ENCODE assay signal across 1 cellular context in genomic region chr3:111315911-111316310, GRCh38.
TF ChIP-seq lines count a peak whose summit lies in the region.

No MANE protein-coding gene starts in this region.

TF ChIP-seq in SK-N-SH, 30 proteins besides CTCF, POLR2A, EP300 and RAD21 (continued from another document):
- TF ChIP-seq, protein P1, sequence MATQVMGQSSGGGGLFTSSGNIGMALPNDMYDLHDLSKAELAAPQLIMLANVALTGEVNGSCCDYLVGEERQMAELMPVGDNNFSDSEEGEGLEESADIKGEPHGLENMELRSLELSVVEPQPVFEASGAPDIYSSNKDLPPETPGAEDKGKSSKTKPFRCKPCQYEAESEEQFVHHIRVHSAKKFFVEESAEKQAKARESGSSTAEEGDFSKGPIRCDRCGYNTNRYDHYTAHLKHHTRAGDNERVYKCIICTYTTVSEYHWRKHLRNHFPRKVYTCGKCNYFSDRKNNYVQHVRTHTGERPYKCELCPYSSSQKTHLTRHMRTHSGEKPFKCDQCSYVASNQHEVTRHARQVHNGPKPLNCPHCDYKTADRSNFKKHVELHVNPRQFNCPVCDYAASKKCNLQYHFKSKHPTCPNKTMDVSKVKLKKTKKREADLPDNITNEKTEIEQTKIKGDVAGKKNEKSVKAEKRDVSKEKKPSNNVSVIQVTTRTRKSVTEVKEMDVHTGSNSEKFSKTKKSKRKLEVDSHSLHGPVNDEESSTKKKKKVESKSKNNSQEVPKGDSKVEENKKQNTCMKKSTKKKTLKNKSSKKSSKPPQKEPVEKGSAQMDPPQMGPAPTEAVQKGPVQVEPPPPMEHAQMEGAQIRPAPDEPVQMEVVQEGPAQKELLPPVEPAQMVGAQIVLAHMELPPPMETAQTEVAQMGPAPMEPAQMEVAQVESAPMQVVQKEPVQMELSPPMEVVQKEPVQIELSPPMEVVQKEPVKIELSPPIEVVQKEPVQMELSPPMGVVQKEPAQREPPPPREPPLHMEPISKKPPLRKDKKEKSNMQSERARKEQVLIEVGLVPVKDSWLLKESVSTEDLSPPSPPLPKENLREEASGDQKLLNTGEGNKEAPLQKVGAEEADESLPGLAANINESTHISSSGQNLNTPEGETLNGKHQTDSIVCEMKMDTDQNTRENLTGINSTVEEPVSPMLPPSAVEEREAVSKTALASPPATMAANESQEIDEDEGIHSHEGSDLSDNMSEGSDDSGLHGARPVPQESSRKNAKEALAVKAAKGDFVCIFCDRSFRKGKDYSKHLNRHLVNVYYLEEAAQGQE (IDR thresholded peaks at IDR 0.05; ENCODE audit: low read depth, low read length) = no peak
- TF ChIP-seq FOSL2 (IDR thresholded peaks at IDR 0.05; ENCODE audit: borderline replicate concordance, low read depth) (peak; percentile 13; the same call in 1 of the 2 replicates), ELF1 (IDR thresholded peaks at IDR 0.05) (no peak), EZH2phosphoT487 (IDR thresholded peaks at IDR 0.05; ENCODE audit: borderline replicate concordance, low read depth) (no peak), ZBTB33 (IDR thresholded peaks at IDR 0.05; ENCODE audit: borderline replicate concordance, low read depth) (no peak), GATA2 (CRISPR knock-in tag; IDR thresholded peaks at IDR 0.05) (no peak), FOXJ3 (CRISPR knock-in tag; IDR thresholded peaks at IDR 0.05) (no peak)
- TF ChIP-seq, protein P2, sequence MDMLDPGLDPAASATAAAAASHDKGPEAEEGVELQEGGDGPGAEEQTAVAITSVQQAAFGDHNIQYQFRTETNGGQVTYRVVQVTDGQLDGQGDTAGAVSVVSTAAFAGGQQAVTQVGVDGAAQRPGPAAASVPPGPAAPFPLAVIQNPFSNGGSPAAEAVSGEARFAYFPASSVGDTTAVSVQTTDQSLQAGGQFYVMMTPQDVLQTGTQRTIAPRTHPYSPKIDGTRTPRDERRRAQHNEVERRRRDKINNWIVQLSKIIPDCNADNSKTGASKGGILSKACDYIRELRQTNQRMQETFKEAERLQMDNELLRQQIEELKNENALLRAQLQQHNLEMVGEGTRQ (IDR thresholded peaks at IDR 0.05; ENCODE audit: borderline replicate concordance, low read depth, low read length) = no peak
